In genomic region chr13:27406178-27406939, GRCh38 we compare ENCODE assay signal across 9 cellular contexts. TPM values are rescaled to one million over a fixed set of nuclear protein-coding genes. Genes with fewer than 3 reads are reported as not detected.
A peak's percentile ranks its signal among the peaks of the same experiment; 100 is the strongest.
DNase-seq lines count a peak whose midpoint lies in the region; ATAC-seq, FAIRE-seq and TF ChIP-seq lines count a peak whose summit lies in the region.
"Had no signal": no experiment of that assay in that cellular context is flagged by ENCODE, and none has a peak within 500 bp of the region (broad histone marks: within the 10 kb centered on the region; RNA-seq: fewer than 3 reads in every experiment).

No MANE protein-coding gene starts in this region.

- no peak overlapping the region for H3K9ac ChIP-seq in H9 (ENCODE audit: extremely low read depth, insufficient read length, low read length)
- no peak overlapping the region for H3K9ac ChIP-seq in K562 (ENCODE audit: insufficient read depth in 1 of 2, low read depth in 2 of 2, low read length in 2 of 2)

- H2BK15ac ChIP-seq in H9 (ENCODE audit: low read depth, low read length), result no peak overlapping the region

- BruUV-seq in K562 (replicated peaks; lab: Mats Ljungman, UMichigan), result no TSS peak

- WGBS in H9 (ENCODE audit: extremely low coverage, insufficient read length, low lambda C conversion rate), result no CpG with 5 or more reads among the region's 12 CpGs
- WGBS in K562 (ENCODE audit: insufficient coverage, low coverage, missing lambda C conversion rate), result 10% methylated on average over 12 of the region's 12 CpGs

- FAIRE-seq in D721Med (lab: Jason Lieb, UNC) (no peak), K562 (lab: Jason Lieb, UNC) (peak; percentile 76)

- TF ChIP-seq POLR2A in K562 (conservative IDR thresholded peaks at IDR 0.05), result no peak

- ATAC-seq in K562 (peak; percentile 74), left lung (peak; percentile 68), HG03565 (IDR thresholded peaks at IDR 0.05; ENCODE audit: unreplicated experiment) (no peak), GM21390 (IDR thresholded peaks at IDR 0.05; ENCODE audit: unreplicated experiment) (no peak)

- H3T11ph ChIP-seq in H9 (ENCODE audit: low read length), result no peak overlapping the region

- H2AK5ac ChIP-seq in H9 (ENCODE audit: insufficient read length, low read length), result no peak overlapping the region

- H3K4me1 ChIP-seq in H9 (ENCODE audit: insufficient read depth, low read length) (peaks cover 9% of the 10 kb centered on the region; the same call in 1 of the 2 replicates), K562 (replicated peaks in 1 of 2; ENCODE audit: control insufficient read depth in 2 of 2, insufficient read depth in 2 of 2, low read length in 2 of 2) (no peaks in the 10 kb centered on the region), left lung (peaks cover 1 to 6% of the 10 kb centered on the region in 2 donors)

- no peak overlapping the region for H3K56ac ChIP-seq in H9 (ENCODE audit: insufficient read length, low read depth, low read length)

- no peak overlapping the region for H3K4me3 ChIP-seq in K562
- H3K4me3 ChIP-seq in left lung, result no peak overlapping the region

- no peak overlapping the region for H3K4me3 Mint-ChIP-seq in H9

- H4K20me1 ChIP-seq in H9 (ENCODE audit: control insufficient read depth, insufficient read depth, insufficient read length) (no peaks in the 10 kb centered on the region), K562 (replicated peaks; ENCODE audit: control insufficient read depth, insufficient read depth, low read length) (no peaks in the 10 kb centered on the region)

- H4K5ac ChIP-seq in H9 (ENCODE audit: insufficient read length, low read depth, low read length), result no peak overlapping the region

- peak; percentile 33 for DNase-seq in D721Med (ENCODE audit: insufficient read length, low spot score)
- no peak for DNase-seq in H9
- DNase-seq in NOMO-1 treated with DMSO at 0.1 percent for 48 hours (lab: John Stamatoyannopoulos, UW; ENCODE audit: unreplicated experiment), result peak; percentile 60
- peak; percentile 14 to 47 (median 24) for DNase-seq in K562 (ENCODE audit: extremely low read depth in 1 of 4, low spot score in 3 of 4)
- no peak for DNase-seq in left lung
- DNase-seq in 8988T, result no peak

- no peak overlapping the region for H3K23ac ChIP-seq in H9 (ENCODE audit: insufficient read length, low read depth, low read length)

- H3K27ac ChIP-seq in H9 (ENCODE audit: insufficient read length, low read depth, low read length) (no peak overlapping the region), K562 (ENCODE audit: extremely low read depth, low read depth, low read length) (no peak overlapping the region), left lung (no peak overlapping the region)
- H3K27ac ChIP-seq: neutrophil had no signal

- peaks cover 14 to 15% of the 10 kb centered on the region in 2 experiments for H3K4me1 Mint-ChIP-seq in H9

- no peak overlapping the region for H3K27ac Mint-ChIP-seq in H9

- H3K36me3 ChIP-seq in K562 (ENCODE audit: control insufficient read depth, insufficient read depth, low read length) (no peaks in the 10 kb centered on the region), left lung (no peaks in the 10 kb centered on the region)
- H3K36me3 ChIP-seq: neutrophil had no signal

- H3K36me3 Mint-ChIP-seq in H9 (ENCODE audit: insufficient read depth in 1 of 3, low read depth in 3 of 3), result no peaks in the 10 kb centered on the region

- no peak overlapping the region for H2BK12ac ChIP-seq in H9 (ENCODE audit: insufficient read length, low read depth, low read length)

- H2AFZ ChIP-seq in H9 (ENCODE audit: low read length) (no peak overlapping the region), K562 (ENCODE audit: low read depth, low read length) (0 out of 2 replicates have a peak overlapping the region, but pooled peaks have one; percentile 58)

- H3K9me3 Mint-ChIP-seq in H9, result no peaks in the 10 kb centered on the region; a peak in 1 of 5 replicates

- peak; percentile 41 to 59 for TF ChIP-seq RAD21 in K562 (CRISPR knock-in tag; conservative IDR thresholded peaks at IDR 0.05 in 1 of 2, IDR thresholded peaks at IDR 0.05 in 1 of 2)

- H3K79me1 ChIP-seq in H9 (ENCODE audit: insufficient read depth, low read depth, low read length, poor library complexity, severe bottlenecking), result no peaks in the 10 kb centered on the region

- TF ChIP-seq CTCF in D721Med (IDR thresholded peaks at IDR 0.05; ENCODE audit: insufficient read depth, missing control alignments), result peak; percentile 61
- peak; percentile 57 for TF ChIP-seq CTCF in H9 (conservative IDR thresholded peaks at IDR 0.05)
- TF ChIP-seq CTCF in K562 (IDR thresholded peaks at IDR 0.05 in 2 of 3, conservative IDR thresholded peaks at IDR 0.05 in 1 of 3; ENCODE audit: insufficient read depth in 2 of 3, low read depth in 1 of 3, low read length in 3 of 3), result peak; percentile 42 to 57 (median 45)
- TF ChIP-seq CTCF in left lung (IDR thresholded peaks at IDR 0.05), result peak; percentile 25 to 35

- H2BK5ac ChIP-seq in H9 (ENCODE audit: insufficient read length, low read length), result no peak overlapping the region

- intact Hi-C loops in K562 (cut with micrococcal nuclease), result no loop called here
- intact Hi-C loops in left lung (cut with DNase I), result no loop called here

- CTCF ChIA-PET in K562 (lab: Yijun Ruan, JAX; ENCODE audit: low intra/inter-chr PET ratio), result interaction anchor here (1.4 kb wide), 1 partner anchor 421 kb away, joined by 7 read pairs; no protein-coding TSS in a partner anchor

- no peak for TF ChIP-seq EP300 in K562 (IDR thresholded peaks at IDR 0.05; ENCODE audit: low read length)

- POLR2A ChIA-PET in K562 (lab: Yijun Ruan, JAX), result interaction anchor here (0.6 to 1.0 kb wide), 2 partner anchors 10 to 76 kb away, joined by 3 read pairs; no protein-coding TSS in a partner anchor

- H3K9me3 ChIP-seq in H9 (ENCODE audit: control insufficient read depth, low read depth, low read length), result no peaks in the 10 kb centered on the region
- no peaks in the 10 kb centered on the region for H3K9me3 ChIP-seq in K562 (replicated peaks; ENCODE audit: control insufficient read depth, insufficient read depth, low read depth, low read length)
- no peaks in the 10 kb centered on the region for H3K9me3 ChIP-seq in left lung
- H3K9me3 ChIP-seq: neutrophil had no signal

- H2BK120ac ChIP-seq in H9 (ENCODE audit: low read depth, low read length, poor library complexity, severe bottlenecking), result no peak overlapping the region

- no peak overlapping the region for H3K4me2 ChIP-seq in H9 (ENCODE audit: insufficient read depth, insufficient read length, low read length)
- no peak overlapping the region for H3K4me2 ChIP-seq in K562 (ENCODE audit: insufficient read depth, low read length)

- H3K79me2 ChIP-seq in H9 (ENCODE audit: insufficient read depth, low read length), result no peaks in the 10 kb centered on the region
- no peaks in the 10 kb centered on the region for H3K79me2 ChIP-seq in K562 (ENCODE audit: control insufficient read depth, insufficient read depth, low read length)

- no peak overlapping the region for H3K14ac ChIP-seq in H9 (ENCODE audit: insufficient read depth, low read length)

- in situ Hi-C loops in K562 (cut with MboI), result no loop called here

- peaks cover 1% of the 10 kb centered on the region for H3K27me3 Mint-ChIP-seq in H9 (ENCODE audit: low read depth)

- no peak overlapping the region for H2BK20ac ChIP-seq in H9 (ENCODE audit: low read depth, low read length, poor library complexity, severe bottlenecking)

- no peak overlapping the region for H3K4ac ChIP-seq in H9 (ENCODE audit: low read depth, low read length)

- no peak overlapping the region for H4K91ac ChIP-seq in H9 (ENCODE audit: insufficient read length, low read depth, low read length)

- H3K18ac ChIP-seq in H9 (ENCODE audit: insufficient read length, low read depth, low read length), result no peak overlapping the region

- H3K27me3 ChIP-seq in H9 (ENCODE audit: insufficient read depth, low read length) (no peaks in the 10 kb centered on the region), K562 (ENCODE audit: control insufficient read depth in 2 of 2, insufficient read depth in 2 of 2, low read length in 2 of 2) (peaks cover 4 to 29% of the 10 kb centered on the region in 2 experiments; a peak in 4 of 5 replicates), left lung (no peaks in the 10 kb centered on the region)
- H3K27me3 ChIP-seq: neutrophil had no signal

- no peak overlapping the region for H4K8ac ChIP-seq in H9 (replicated peaks; ENCODE audit: insufficient read length, low read depth, low read length)

- no peaks in the 10 kb centered on the region for H3K23me2 ChIP-seq in H9 (ENCODE audit: insufficient read length, low read depth, low read length, poor library complexity, severe bottlenecking)

- H3K9me1 ChIP-seq in K562 (ENCODE audit: control insufficient read depth, insufficient read depth, low read length), result no peaks in the 10 kb centered on the region

RNA-seq across cellular contexts. Expression of gene GTF3A, which starts 18.1 kb away (rescaled TPM):
- total RNA-seq in H9 (2021), result 70.0 and 70.5 TPM in 2 replicates
- total RNA-seq in K562 (2011; cell fraction: chromatin; rRNA removed; ENCODE audit: low replicate concordance), result 33.9 and 37.6 TPM in 2 replicates
- 30.0 and 31.3 TPM in 2 replicates for total RNA-seq in K562 (2011; cell fraction: nucleolus; rRNA removed)
- 35.6 and 63.0 TPM in 2 replicates for total RNA-seq in K562 (2011; cell fraction: nucleoplasm; rRNA removed)
- 197 and 224 TPM in 2 replicates for total RNA-seq in K562 (2014; rRNA removed)
- 239 and 267 TPM in 2 replicates for total RNA-seq in K562 (2014; rRNA removed; fragmentation: Illumina TruSeq; extraction: Trizol)
- 184 and 203 TPM in 2 replicates for total RNA-seq in K562 (2015; rRNA removed; fragmentation: Illumina TruSeq; extraction: Trizol)
- 152 and 160 TPM in 2 replicates for total RNA-seq in K562 (2021)
- 126 and 174 TPM in 2 replicates for polyA plus RNA-seq in K562 (2011; rRNA removed)
- polyA plus RNA-seq in K562 (2011; cell fraction: cytosol; rRNA removed), result 69.8 and 130 TPM in 2 replicates
- 73.0 and 80.9 TPM in 2 replicates for polyA plus RNA-seq in K562 (2011; cell fraction: nucleus; rRNA removed)
- 119 and 134 TPM in 2 replicates for polyA plus RNA-seq in K562 (2012)
- polyA plus RNA-seq in K562 (2014; fragmentation: Illumina TruSeq; extraction: Trizol), result 261 and 303 TPM in 2 replicates
- 10 to 100 TPM; 47.5 to 63.9 TPM for polyA plus RNA-seq in K562 (2014; fragmentation: Nextera tagmentation; extraction: Ambion mirVana)
- 161 and 162 TPM in 2 replicates for polyA plus RNA-seq in K562 (2014; rRNA removed)
- polyA minus RNA-seq in K562 (2011; rRNA and poly(A)+ RNA removed), result 101 and 123 TPM in 2 replicates
- 51.2 and 61.3 TPM in 2 replicates for polyA minus RNA-seq in K562 (2011; cell fraction: cytosol; rRNA and poly(A)+ RNA removed)
- 41.2 and 50.1 TPM in 2 replicates for polyA minus RNA-seq in K562 (2011; cell fraction: nucleus; rRNA and poly(A)+ RNA removed)
- 100 to 1,000 TPM in 1 of 2 donors, 10 to 100 TPM in 1; 66.6 to 124 TPM for total RNA-seq in left lung

RNA-seq across cellular contexts. Expression of gene MTIF3, which starts 44.0 kb away (rescaled TPM):
- total RNA-seq in H9 (2021) (31.6 and 32.3 TPM in 2 replicates), K562 (2014; rRNA removed) (34.6 and 46.1 TPM in 2 replicates), K562 (2014; rRNA removed; fragmentation: Illumina TruSeq; extraction: Trizol) (43.9 and 53.6 TPM in 2 replicates), K562 (2015; rRNA removed; fragmentation: Illumina TruSeq; extraction: Trizol) (41.2 and 44.4 TPM in 2 replicates), K562 (2021) (20.4 and 23.5 TPM in 2 replicates), left lung (10 to 100 TPM; 43.4 to 44.6 TPM)
- 9.9 and 21.4 TPM in 2 replicates for total RNA-seq in K562 (2011; cell fraction: chromatin; rRNA removed; ENCODE audit: low replicate concordance)
- 6.2 and 8.7 TPM in 2 replicates for total RNA-seq in K562 (2011; cell fraction: nucleolus; rRNA removed)
- total RNA-seq in K562 (2011; cell fraction: nucleoplasm; rRNA removed), result 13.3 and 17.4 TPM in 2 replicates
- polyA plus RNA-seq in K562 (2011; rRNA removed) (35.9 and 40.8 TPM in 2 replicates), K562 (2014; fragmentation: Illumina TruSeq; extraction: Trizol) (58.1 and 73.6 TPM in 2 replicates), K562 (2014; fragmentation: Nextera tagmentation; extraction: Ambion mirVana) (10 to 100 TPM; 62.0 to 71.2 TPM), K562 (2014; rRNA removed) (45.2 and 47.5 TPM in 2 replicates)
- polyA plus RNA-seq in K562 (2011; cell fraction: cytosol; rRNA removed), result 20.1 and 34.4 TPM in 2 replicates
- 13.5 and 20.6 TPM in 2 replicates for polyA plus RNA-seq in K562 (2011; cell fraction: nucleus; rRNA removed)
- polyA plus RNA-seq in K562 (2012), result 31.5 and 40.7 TPM in 2 replicates
- 23.6 and 32.2 TPM in 2 replicates for polyA minus RNA-seq in K562 (2011; rRNA and poly(A)+ RNA removed)
- polyA minus RNA-seq in K562 (2011; cell fraction: cytosol; rRNA and poly(A)+ RNA removed), result 8.9 and 11.3 TPM in 2 replicates
- 7.8 and 16.4 TPM in 2 replicates for polyA minus RNA-seq in K562 (2011; cell fraction: nucleus; rRNA and poly(A)+ RNA removed)

Comparison
In these comparisons a context has a peak if more than half of its experiments do, and no peak if none do; other contexts are left out.
1. DNase-seq: peak in D721Med (single experiment), NOMO-1 treated with DMSO at 0.1 percent for 48 hours (single experiment) and K562 (4 of 4); none in H9 (single experiment), left lung (0 of 2) and 8988T (single experiment).
2. ATAC-seq: peak in K562 (single experiment) and left lung (single experiment); none in HG03565 (single experiment) and GM21390 (single experiment).
3. Peak in every context shown above with its lines, with median percentiles within 50 percentile points of each other: CTCF ChIP-seq.